1 cellular context compared by ENCODE assay signal in the genomic region with DNA sequence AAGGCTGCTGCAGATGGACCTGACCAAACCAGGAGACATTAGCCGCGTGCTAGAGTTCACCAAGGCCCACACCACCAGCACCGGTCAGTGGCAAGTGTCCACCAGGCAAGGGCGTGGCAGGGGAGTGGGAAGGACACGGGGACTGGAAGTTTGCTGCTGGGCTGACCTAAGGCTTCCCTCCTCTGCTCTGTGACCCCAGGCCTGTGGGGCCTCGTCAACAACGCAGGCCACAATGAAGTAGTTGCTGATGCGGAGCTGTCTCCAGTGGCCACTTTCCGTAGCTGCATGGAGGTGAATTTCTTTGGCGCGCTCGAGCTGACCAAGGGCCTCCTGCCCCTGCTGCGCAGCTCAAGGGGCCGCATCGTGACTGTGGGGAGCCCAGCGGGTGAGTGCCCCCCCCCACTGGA.
TF ChIP-seq lines count a peak whose summit lies in the region.

No MANE protein-coding gene starts in this region.

TF ChIP-seq in IMR-90, 13 proteins besides CTCF, POLR2A, EP300 and RAD21:
- no peak for TF ChIP-seq NFE2L2 (IDR thresholded peaks at IDR 0.05; ENCODE audit: low read depth, low read length)
- TF ChIP-seq, protein P1, sequence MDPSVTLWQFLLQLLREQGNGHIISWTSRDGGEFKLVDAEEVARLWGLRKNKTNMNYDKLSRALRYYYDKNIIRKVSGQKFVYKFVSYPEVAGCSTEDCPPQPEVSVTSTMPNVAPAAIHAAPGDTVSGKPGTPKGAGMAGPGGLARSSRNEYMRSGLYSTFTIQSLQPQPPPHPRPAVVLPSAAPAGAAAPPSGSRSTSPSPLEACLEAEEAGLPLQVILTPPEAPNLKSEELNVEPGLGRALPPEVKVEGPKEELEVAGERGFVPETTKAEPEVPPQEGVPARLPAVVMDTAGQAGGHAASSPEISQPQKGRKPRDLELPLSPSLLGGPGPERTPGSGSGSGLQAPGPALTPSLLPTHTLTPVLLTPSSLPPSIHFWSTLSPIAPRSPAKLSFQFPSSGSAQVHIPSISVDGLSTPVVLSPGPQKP (IDR thresholded peaks at IDR 0.05; ENCODE audit: borderline replicate concordance, low read depth, low read length) = no peak
- no peak for TF ChIP-seq BHLHE40 (IDR thresholded peaks at IDR 0.05; ENCODE audit: low read depth, low read length)
- no peak for TF ChIP-seq CEBPB (IDR thresholded peaks at IDR 0.05; ENCODE audit: low read depth, low read length)
- TF ChIP-seq FOS (IDR thresholded peaks at IDR 0.05; ENCODE audit: low read depth, low read length) = no peak
- TF ChIP-seq RCOR1 (IDR thresholded peaks at IDR 0.05; ENCODE audit: insufficient replicate concordance, low read length) = no peak
- no peak for TF ChIP-seq MXI1 (IDR thresholded peaks at IDR 0.05; ENCODE audit: borderline replicate concordance, low read depth, low read length)
- TF ChIP-seq MAZ (IDR thresholded peaks at IDR 0.05; ENCODE audit: borderline replicate concordance, low read depth, low read length) = no peak
- TF ChIP-seq SMC3 (IDR thresholded peaks at IDR 0.05; ENCODE audit: low read depth, low read length) = no peak
- no peak for TF ChIP-seq CHD1 (IDR thresholded peaks at IDR 0.05; ENCODE audit: low read depth, low read length)
- no peak for TF ChIP-seq MAFK (IDR thresholded peaks at IDR 0.05; ENCODE audit: low read depth, low read length)
- TF ChIP-seq RFX5 (IDR thresholded peaks at IDR 0.05; ENCODE audit: low read depth, low read length) = no peak
- TF ChIP-seq, protein P2, sequence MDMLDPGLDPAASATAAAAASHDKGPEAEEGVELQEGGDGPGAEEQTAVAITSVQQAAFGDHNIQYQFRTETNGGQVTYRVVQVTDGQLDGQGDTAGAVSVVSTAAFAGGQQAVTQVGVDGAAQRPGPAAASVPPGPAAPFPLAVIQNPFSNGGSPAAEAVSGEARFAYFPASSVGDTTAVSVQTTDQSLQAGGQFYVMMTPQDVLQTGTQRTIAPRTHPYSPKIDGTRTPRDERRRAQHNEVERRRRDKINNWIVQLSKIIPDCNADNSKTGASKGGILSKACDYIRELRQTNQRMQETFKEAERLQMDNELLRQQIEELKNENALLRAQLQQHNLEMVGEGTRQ (IDR thresholded peaks at IDR 0.05; ENCODE audit: low read depth, low read length) = no peak
